16 cellular contexts compared by ENCODE assay signal in the genomic region with DNA sequence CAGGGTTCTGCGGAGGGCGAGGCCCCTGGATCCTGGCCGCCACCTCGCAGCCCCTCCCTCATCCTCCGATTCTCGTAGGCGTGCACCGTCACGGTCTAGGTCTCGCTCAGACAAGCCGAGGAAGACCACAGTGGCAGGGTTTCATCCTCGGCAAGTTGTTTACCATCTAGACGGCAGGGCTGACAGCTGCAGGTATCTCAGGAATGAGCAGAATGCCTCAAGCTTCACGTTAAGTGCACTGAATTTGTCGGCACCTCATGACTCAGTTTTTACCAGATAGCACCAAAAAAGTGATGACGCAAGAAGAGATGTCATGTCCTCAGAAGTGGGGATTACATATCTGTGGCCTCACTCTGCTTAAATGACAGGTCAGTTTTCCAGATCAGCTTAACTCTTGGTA. TPM values are rescaled to one million over a fixed set of nuclear protein-coding genes. Genes with fewer than 3 reads are reported as not detected.
DNase-seq lines count a peak whose midpoint lies in the region; TF ChIP-seq lines count a peak whose summit lies in the region.
"Had no signal": no experiment of that assay in that cellular context is flagged by ENCODE, and none has a peak within 500 bp of the region (broad histone marks: within the 10 kb centered on the region; RNA-seq: fewer than 3 reads in every experiment).

No MANE protein-coding gene starts in this region.

- no peaks in the 10 kb centered on the region for H3K79me2 ChIP-seq in PC-9 (ENCODE audit: low read depth)

- H3K4me3 ChIP-seq in PC-9: no peak overlapping the region
- H3K4me3 ChIP-seq in epithelial cell of esophagus (ENCODE audit: low read length): no peak overlapping the region
- H3K4me3 ChIP-seq: SK-N-MC, transverse colon had no signal

- H3K9me3 ChIP-seq in PC-9 (ENCODE audit: insufficient read depth, low read depth): no peaks in the 10 kb centered on the region
- H3K9me3 ChIP-seq: transverse colon had no signal

- H3F3A ChIP-seq in PC-9 (ENCODE audit: insufficient read depth, low read depth): no peaks in the 10 kb centered on the region

- peak; percentile 43 for DNase-seq in ELF-1 (ENCODE audit: low read depth, low spot score)
- peak in 1 of 2 experiments; percentile 76 for DNase-seq in PC-9
- peak; percentile 29 for DNase-seq in epithelial cell of esophagus (ENCODE audit: low read depth)
- no peak for DNase-seq in nephron progenitor cell
- no peak for DNase-seq in NCI-H69 (lab: John Stamatoyannopoulos, UW)
- DNase-seq in NCI-H146 (lab: John Stamatoyannopoulos, UW): no peak
- DNase-seq in osteocyte (ENCODE audit: extremely low spot score, unreplicated experiment): no peak
- DNase-seq in NCI-H1930 (lab: John Stamatoyannopoulos, UW): no peak
- DNase-seq: activated CD4-positive, alpha-beta memory T cell treated with anti-CD3 and anti-CD28 coated beads for 36 hours; activated T-cell treated with anti-CD3 and anti-CD28 coated beads, Interleukin-2, amount 50 U/mL, for 72 hours; DMS 273 treated with DMSO at 0.1 percent for 48 hours; NCI-H1092 treated with DMSO at 0.1 percent for 48 hours; transverse colon had no signal

- 0 out of 2 replicates have a peak, but pooled peaks cover 15% of the 10 kb centered on the region for H3K27me3 ChIP-seq in PC-9 (ENCODE audit: insufficient read depth, low read depth)

- H2AFZ ChIP-seq in PC-9: no peak overlapping the region

- H3K9me3 Mint-ChIP-seq in nephron progenitor cell (no peaks in the 10 kb centered on the region), osteocyte (ENCODE audit: unreplicated experiment) (peaks cover 5% of the 10 kb centered on the region)

- CTCF ChIA-PET in PC-9 (lab: Charles Lee): no interaction called here

- no peaks in the 10 kb centered on the region for H3K4me1 ChIP-seq in PC-9 (replicated peaks; ENCODE audit: insufficient read depth)
- H3K4me1 ChIP-seq: transverse colon had no signal

- no peaks in the 10 kb centered on the region for H3K9me2 ChIP-seq in PC-9 (ENCODE audit: insufficient read depth)

- H3K4me3 Mint-ChIP-seq in nephron progenitor cell (no peak overlapping the region), osteocyte (ENCODE audit: unreplicated experiment) (no peak overlapping the region)
- H3K4me3 Mint-ChIP-seq: activated CD4-positive, alpha-beta memory T cell treated with anti-CD3 and anti-CD28 coated beads for 36 hours; activated T-cell treated with anti-CD3 and anti-CD28 coated beads, Interleukin-2, amount 50 U/mL, for 72 hours had no signal

- no TSS peak for BruUV-seq in PC-9 (replicated peaks; lab: Mats Ljungman, UMichigan)

- H3K4me1 Mint-ChIP-seq in nephron progenitor cell (peaks cover 55% of the 10 kb centered on the region), osteocyte (ENCODE audit: unreplicated experiment) (no peaks in the 10 kb centered on the region)

- intact Hi-C loops in PC-9 (cut with micrococcal nuclease; ENCODE audit: unreplicated experiment): no loop called here

- H3K27ac Mint-ChIP-seq in nephron progenitor cell (peak overlapping the region; percentile 25), osteocyte (ENCODE audit: unreplicated experiment) (no peak overlapping the region)
- H3K27ac Mint-ChIP-seq: activated CD4-positive, alpha-beta memory T cell treated with anti-CD3 and anti-CD28 coated beads for 36 hours; activated T-cell treated with anti-CD3 and anti-CD28 coated beads, Interleukin-2, amount 50 U/mL, for 72 hours had no signal

- H3K27me3 Mint-ChIP-seq in nephron progenitor cell (ENCODE audit: low read depth, poor library complexity) (peaks cover 19% of the 10 kb centered on the region), osteocyte (ENCODE audit: unreplicated experiment) (no peaks in the 10 kb centered on the region)

- H3K36me3 Mint-ChIP-seq in nephron progenitor cell (ENCODE audit: low read depth): peaks cover 99% of the 10 kb centered on the region
- H3K36me3 Mint-ChIP-seq in osteocyte (ENCODE audit: unreplicated experiment): no peaks in the 10 kb centered on the region
- H3K36me3 Mint-ChIP-seq: activated CD4-positive, alpha-beta memory T cell treated with anti-CD3 and anti-CD28 coated beads for 36 hours had no signal

- POLR2A ChIA-PET in PC-9 (lab: Charles Lee; ENCODE audit: unreplicated experiment): no interaction called here

- no peaks in the 10 kb centered on the region for H3K36me3 ChIP-seq in PC-9 (ENCODE audit: low read depth)
- H3K36me3 ChIP-seq: transverse colon had no signal

- TF ChIP-seq CTCF in PC-9 (conservative IDR thresholded peaks at IDR 0.05) (no peak), epithelial cell of esophagus (IDR thresholded peaks at IDR 0.05; ENCODE audit: insufficient read depth, low read depth, low read length, missing control alignments) (no peak), nephron progenitor cell (IDR thresholded peaks at IDR 0.05) (no peak), osteocyte (IDR thresholded peaks at IDR 0.05) (no peak)

- no peak overlapping the region for H3K27ac ChIP-seq in PC-9
- H3K27ac ChIP-seq: SK-N-MC, transverse colon had no signal

- peak overlapping the region; percentile 42 for H3K4me2 ChIP-seq in PC-9

- H4K20me1 ChIP-seq in PC-9 (ENCODE audit: insufficient read depth): no peaks in the 10 kb centered on the region

RNA-seq across cellular contexts. Expression of gene WT1, which starts 35.1 kb away (rescaled TPM):
- not detected in 2 replicates for total RNA-seq in PC-9 (2021)
- total RNA-seq in osteocyte: not detected in 2 replicates
- total RNA-seq: activated CD4-positive, alpha-beta memory T cell treated with anti-CD3 and anti-CD28 coated beads for 36 hours; activated T-cell treated with anti-CD3 and anti-CD28 coated beads, Interleukin-2, amount 50 U/mL, for 72 hours; lung microvascular endothelial cell; OCI-LY7 had no signal

Comparison
In these comparisons a context has a peak if more than half of its experiments do, and no peak if none do; other contexts are left out.
1. DNase-seq: peak in ELF-1 (single experiment) and epithelial cell of esophagus (single experiment); none in nephron progenitor cell (single experiment), NCI-H69 (single experiment), NCI-H146 (single experiment), osteocyte (single experiment) and NCI-H1930 (0 of 2).